ENCODE assay signal across 5 cellular contexts in genomic region chr12:79021021-79021420, GRCh38.
"Had no signal": no experiment of that assay in that cellular context is flagged by ENCODE, and none has a peak within 500 bp of the region (broad histone marks: within the 10 kb centered on the region; RNA-seq: fewer than 3 reads in every experiment).

No MANE protein-coding gene starts in this region.

- DNase-seq: IMR-90, KBM-7 had no signal

- ATAC-seq: HepG2, K562 had no signal

- H3K27me3 Mint-ChIP-seq: IgD-negative memory B cell had no signal

- H3K4me3 Mint-ChIP-seq: IgD-negative memory B cell had no signal

- H3K27ac Mint-ChIP-seq: IgD-negative memory B cell had no signal

- H3K36me3 Mint-ChIP-seq: IgD-negative memory B cell had no signal
